ENCODE assay signal across 20 cellular contexts in genomic region chr4:145827885-145828284, GRCh38.
A peak's percentile ranks its signal among the peaks of the same experiment; 100 is the strongest.
DNase-seq lines count a peak whose midpoint lies in the region; ATAC-seq lines count a peak whose summit lies in the region.
"Had no signal": no experiment of that assay in that cellular context is flagged by ENCODE, and none has a peak within 500 bp of the region (broad histone marks: within the 10 kb centered on the region; RNA-seq: fewer than 3 reads in every experiment).

No MANE protein-coding gene starts in this region.

- peaks cover 69% of the 10 kb centered on the region for H3K4me1 Mint-ChIP-seq in activated T-cell treated with anti-CD3 and anti-CD28 coated beads, Interleukin-2, amount 50 U/mL, for 72 hours (ENCODE audit: low read depth)
- H3K4me1 Mint-ChIP-seq in T-helper 17 cell: peaks cover 18% of the 10 kb centered on the region
- H3K4me1 Mint-ChIP-seq in dendritic cell treated with granulocyte-macrophage colony-stimulating factor and Interleukin-4, amounts not matched to agents 40 ng/mL and 50 ng/mL, for 4 days (ENCODE audit: low read depth): peaks cover 24% of the 10 kb centered on the region
- peaks cover 57% of the 10 kb centered on the region for H3K4me1 Mint-ChIP-seq in stimulated activated effector memory CD8-positive, alpha-beta T cell treated with anti-CD3 and anti-CD28 coated beads, Interleukin-12 subunit alpha, Interleukin-12 subunit beta, amount 100 ng/mL, for 72 hours

- no peaks in the 10 kb centered on the region for H3K9me3 ChIP-seq in T-helper 17 cell (ENCODE audit: control insufficient read depth, low read length, poor library complexity, severe bottlenecking)
- H3K9me3 ChIP-seq: BLaER1 treated with 17β-estradiol and CSF1 and Interleukin-3, amounts not matched to agents 10 nM and 100 nM; vagina had no signal

- H3K4me3 Mint-ChIP-seq in activated T-cell treated with anti-CD3 and anti-CD28 coated beads, Interleukin-2, amount 50 U/mL, for 72 hours: peak overlapping the region in 1 of 2 donors; percentile 83
- no peak overlapping the region for H3K4me3 Mint-ChIP-seq in T-helper 17 cell
- no peak overlapping the region for H3K4me3 Mint-ChIP-seq in dendritic cell treated with granulocyte-macrophage colony-stimulating factor and Interleukin-4, amounts not matched to agents 40 ng/mL and 50 ng/mL, for 4 days
- peak overlapping the region; percentile 5 for H3K4me3 Mint-ChIP-seq in stimulated activated effector memory CD8-positive, alpha-beta T cell treated with anti-CD3 and anti-CD28 coated beads, Interleukin-12 subunit alpha, Interleukin-12 subunit beta, amount 100 ng/mL, for 72 hours
- H3K4me3 Mint-ChIP-seq: HFFc6 had no signal

- no peak for ATAC-seq in activated T-cell treated with anti-CD3 and anti-CD28 coated beads, Interleukin-2, amount 50 U/mL, for 72 hours (replicated peaks in 1 of 2)
- no peak for ATAC-seq in T-helper 17 cell
- ATAC-seq in stimulated activated effector memory CD8-positive, alpha-beta T cell treated with anti-CD3 and anti-CD28 coated beads, Interleukin-12 subunit alpha, Interleukin-12 subunit beta, amount 100 ng/mL, for 72 hours: no peak
- no peak for ATAC-seq in HG03354 (IDR thresholded peaks at IDR 0.05; ENCODE audit: poor library complexity, severe bottlenecking, unreplicated experiment)
- ATAC-seq: left colon had no signal

- intact Hi-C loops in dendritic cell treated with granulocyte-macrophage colony-stimulating factor and Interleukin-4, amounts not matched to agents 40 ng/mL and 50 ng/mL, for 4 days (cut with micrococcal nuclease): loop anchor here (10.0 kb wide), 1 partner anchor 107 kb away; the partner anchor contains the start of gene ZNF827

- H3K27me3 Mint-ChIP-seq in activated T-cell treated with anti-CD3 and anti-CD28 coated beads, Interleukin-2, amount 50 U/mL, for 72 hours (ENCODE audit: low read depth): no peaks in the 10 kb centered on the region
- no peaks in the 10 kb centered on the region for H3K27me3 Mint-ChIP-seq in T-helper 17 cell
- H3K27me3 Mint-ChIP-seq in dendritic cell treated with granulocyte-macrophage colony-stimulating factor and Interleukin-4, amounts not matched to agents 40 ng/mL and 50 ng/mL, for 4 days: no peaks in the 10 kb centered on the region
- H3K27me3 Mint-ChIP-seq: activated naive CD4-positive, alpha-beta T cell treated with anti-CD3 and anti-CD28 coated beads, Interleukin-2, amount 50 U/mL, for 24 hours had no signal

- peaks cover 0 to 2% of the 10 kb centered on the region in 2 donors for H3K9me3 Mint-ChIP-seq in activated T-cell treated with anti-CD3 and anti-CD28 coated beads, Interleukin-2, amount 50 U/mL, for 72 hours
- no peaks in the 10 kb centered on the region for H3K9me3 Mint-ChIP-seq in dendritic cell treated with granulocyte-macrophage colony-stimulating factor and Interleukin-4, amounts not matched to agents 40 ng/mL and 50 ng/mL, for 4 days
- H3K9me3 Mint-ChIP-seq in stimulated activated effector memory CD8-positive, alpha-beta T cell treated with anti-CD3 and anti-CD28 coated beads, Interleukin-12 subunit alpha, Interleukin-12 subunit beta, amount 100 ng/mL, for 72 hours: no peaks in the 10 kb centered on the region
- H3K9me3 Mint-ChIP-seq: activated naive CD4-positive, alpha-beta T cell treated with anti-CD3 and anti-CD28 coated beads, Interleukin-2, amount 50 U/mL, for 24 hours; HFFc6 had no signal

- peaks cover 14 to 39% of the 10 kb centered on the region in 2 donors for H3K36me3 Mint-ChIP-seq in activated T-cell treated with anti-CD3 and anti-CD28 coated beads, Interleukin-2, amount 50 U/mL, for 72 hours (ENCODE audit: insufficient read depth in 2 of 2)
- H3K36me3 Mint-ChIP-seq in T-helper 17 cell (ENCODE audit: low read depth): peaks cover 7% of the 10 kb centered on the region
- H3K36me3 Mint-ChIP-seq in dendritic cell treated with granulocyte-macrophage colony-stimulating factor and Interleukin-4, amounts not matched to agents 40 ng/mL and 50 ng/mL, for 4 days (ENCODE audit: low read depth): no peaks in the 10 kb centered on the region
- H3K36me3 Mint-ChIP-seq in stimulated activated effector memory CD8-positive, alpha-beta T cell treated with anti-CD3 and anti-CD28 coated beads, Interleukin-12 subunit alpha, Interleukin-12 subunit beta, amount 100 ng/mL, for 72 hours: peaks cover 47% of the 10 kb centered on the region

- no peak for DNase-seq in activated T-cell treated with anti-CD3 and anti-CD28 coated beads, Interleukin-2, amount 50 U/mL, for 72 hours
- no peak for DNase-seq in activated T-cell treated with anti-CD3 and anti-CD28 coated beads, Interleukin-2, amount 50 U/mL, for 48 hours
- no peak for DNase-seq in T-helper 17 cell
- DNase-seq in stimulated activated effector memory CD8-positive, alpha-beta T cell treated with anti-CD3 and anti-CD28 coated beads, Interleukin-12 subunit alpha, Interleukin-12 subunit beta, amount 100 ng/mL, for 72 hours (ENCODE audit: low spot score in 2 of 2): no peak
- DNase-seq in NCI-H2227 treated with DMSO at 0.1 percent for 48 hours (lab: John Stamatoyannopoulos, UW): no peak
- DNase-seq in glomerular visceral epithelial cell (ENCODE audit: extremely low spot score): no peak
- DNase-seq: HFFc6; IMR-90; left colon; mesenchymal stem cell; NCI-H1092 treated with DMSO at 0.1 percent for 48 hours; NCI-H1930; NCI-H446; small intestine; stimulated activated CD4-positive, alpha-beta T cell treated with anti-CD3 and anti-CD28 coated beads, Interleukin-2, amount 100 ng/mL, for 24 hours had no signal

- peak overlapping the region; percentile 94 for H3K27ac Mint-ChIP-seq in activated T-cell treated with anti-CD3 and anti-CD28 coated beads, Interleukin-2, amount 50 U/mL, for 72 hours
- peak overlapping the region; percentile 87 for H3K27ac Mint-ChIP-seq in T-helper 17 cell
- peak overlapping the region; percentile 16 for H3K27ac Mint-ChIP-seq in dendritic cell treated with granulocyte-macrophage colony-stimulating factor and Interleukin-4, amounts not matched to agents 40 ng/mL and 50 ng/mL, for 4 days
- H3K27ac Mint-ChIP-seq in stimulated activated effector memory CD8-positive, alpha-beta T cell treated with anti-CD3 and anti-CD28 coated beads, Interleukin-12 subunit alpha, Interleukin-12 subunit beta, amount 100 ng/mL, for 72 hours: no peak overlapping the region
- H3K27ac Mint-ChIP-seq: HFFc6 had no signal
